In the genomic region with DNA sequence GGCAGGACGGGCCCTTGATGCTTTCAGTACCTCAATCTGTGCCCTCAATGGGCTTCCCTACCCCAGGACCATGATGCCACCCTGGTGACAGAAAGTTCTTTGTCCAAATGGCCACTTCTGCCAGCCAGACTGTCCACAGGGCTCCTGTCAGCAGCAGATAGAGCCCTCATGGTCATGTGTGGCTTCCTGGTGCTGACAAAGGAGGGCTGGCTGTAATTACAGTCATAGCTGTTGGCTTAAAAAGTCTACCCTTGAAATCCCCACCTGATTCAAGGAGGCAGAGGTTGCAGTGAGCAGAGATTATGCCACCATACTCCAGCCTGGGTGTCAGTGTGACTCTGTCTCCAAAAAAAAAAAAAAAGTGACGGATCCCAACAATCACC, we compare ENCODE assay signal across 9 cellular contexts. TPM values are rescaled to one million over a fixed set of nuclear protein-coding genes. Genes with fewer than 3 reads are reported as not detected.
DNase-seq lines count a peak whose midpoint lies in the region; ATAC-seq and TF ChIP-seq lines count a peak whose summit lies in the region.
"Had no signal": no experiment of that assay in that cellular context is flagged by ENCODE, and none has a peak within 500 bp of the region (broad histone marks: within the 10 kb centered on the region; RNA-seq: fewer than 3 reads in every experiment).

No MANE protein-coding gene starts in this region.

- in situ Hi-C loops in mammary epithelial cell (cut with MboI; ENCODE audit: low sequenced_read_pairs in 2 of 2) = no loop called here

- intact Hi-C loops in CD8-positive, alpha-beta T cell (cut with DNase I, micrococcal nuclease) = loop anchor here in 1 of 2 experiments (5.0 kb wide), 1 partner anchor 131 kb away; no protein-coding TSS in a partner anchor
- intact Hi-C loops in mammary epithelial cell (cut with micrococcal nuclease) = loop anchor here (1.0 to 2.0 kb wide), 2 partner anchors 20 to 56 kb away; no protein-coding TSS in a partner anchor
- intact Hi-C loops in prostate gland (cut with DNase I) = no loop called here

- peak overlapping the region; percentile 46 for H3K4me3 Mint-ChIP-seq in CD8-positive, alpha-beta T cell

- no peak for ATAC-seq in CD8-positive, alpha-beta T cell
- no peak for ATAC-seq in omental fat pad (ENCODE audit: low FRiP score)

- no peak overlapping the region for H3K9ac ChIP-seq in mammary epithelial cell (ENCODE audit: insufficient read depth, low read length)

- POLR2A ChIA-PET in CD8-positive, alpha-beta T cell (lab: Charles Lee) = interaction anchor here (1.0 kb wide), 1 partner anchor 38 kb away, joined by 4 read pairs; a partner anchor contains a TSS

- no peaks in the 10 kb centered on the region for H3K9me3 Mint-ChIP-seq in CD8-positive, alpha-beta T cell

- H3K27ac ChIP-seq in CD8-positive, alpha-beta T cell (ENCODE audit: low read depth, low read length) = no peak overlapping the region
- H3K27ac ChIP-seq in mammary epithelial cell (ENCODE audit: insufficient read depth, low read depth, low read length) = no peak overlapping the region
- peak overlapping the region; percentile 51 to 53 for H3K27ac ChIP-seq in prostate gland

- dilution Hi-C loops in mammary epithelial cell (cut with HindIII; ENCODE audit: low sequenced_read_pairs) = no loop called here

- no peak overlapping the region for H2AFZ ChIP-seq in mammary epithelial cell (ENCODE audit: low read depth, low read length)

- peaks cover 39% of the 10 kb centered on the region for H3K36me3 ChIP-seq in CD8-positive, alpha-beta T cell (ENCODE audit: insufficient read depth, low read length)
- no peaks in the 10 kb centered on the region for H3K36me3 ChIP-seq in mammary epithelial cell (ENCODE audit: insufficient read depth, low read length)
- no peaks in the 10 kb centered on the region for H3K36me3 ChIP-seq in prostate gland

- DNase-seq in CD8-positive, alpha-beta T cell = no peak
- peak; percentile 18 for DNase-seq in NCI-H69 (lab: John Stamatoyannopoulos, UW)
- DNase-seq in mammary epithelial cell = peak; percentile 24
- no peak for DNase-seq in prostate gland (ENCODE audit: low spot score)
- DNase-seq in GM20000 (ENCODE audit: low spot score) = no peak
- DNase-seq in SHP77 treated with DMSO at 0.1 percent for 48 hours (lab: John Stamatoyannopoulos, UW) = no peak
- DNase-seq in foreskin melanocyte = no peak
- no peak for DNase-seq in omental fat pad (ENCODE audit: low spot score)
- DNase-seq: NCI-H748 treated with DMSO at 0.1 percent for 48 hours had no signal

- peak overlapping the region; percentile 99 for H3K27ac Mint-ChIP-seq in CD8-positive, alpha-beta T cell

- no peaks in the 10 kb centered on the region for H3K9me3 ChIP-seq in CD8-positive, alpha-beta T cell (ENCODE audit: low read length)
- no peaks in the 10 kb centered on the region for H3K9me3 ChIP-seq in mammary epithelial cell (replicated peaks; ENCODE audit: insufficient read depth, low read length)
- H3K9me3 ChIP-seq in prostate gland = no peaks in the 10 kb centered on the region

- peaks cover 52% of the 10 kb centered on the region for H3K4me1 ChIP-seq in CD8-positive, alpha-beta T cell (ENCODE audit: insufficient read depth, low read length)
- peaks cover 31% of the 10 kb centered on the region for H3K4me1 ChIP-seq in mammary epithelial cell (ENCODE audit: insufficient read depth, low read length)
- no peaks in the 10 kb centered on the region for H3K4me1 ChIP-seq in prostate gland (replicated peaks)

- H3K79me2 ChIP-seq in mammary epithelial cell (ENCODE audit: insufficient read depth, low read length) = no peaks in the 10 kb centered on the region

- H4K20me1 ChIP-seq in mammary epithelial cell (ENCODE audit: insufficient read depth, low read length) = no peaks in the 10 kb centered on the region

- no TSS peak for BruUV-seq in mammary epithelial cell (replicated peaks; lab: Mats Ljungman, UMichigan)

- no peak for TF ChIP-seq CTCF in CD8-positive, alpha-beta T cell (IDR thresholded peaks at IDR 0.05)
- no peak for TF ChIP-seq CTCF in mammary epithelial cell (conservative IDR thresholded peaks at IDR 0.05 in 1 of 2, IDR thresholded peaks at IDR 0.05 in 1 of 2; ENCODE audit: extremely low read depth in 1 of 2, insufficient read depth in 1 of 2, low read depth in 1 of 2, low read length in 2 of 2)
- TF ChIP-seq CTCF in prostate gland (IDR thresholded peaks at IDR 0.05) = no peak
- no peak for TF ChIP-seq CTCF in GM20000 (IDR thresholded peaks at IDR 0.05; ENCODE audit: extremely low read depth, missing control alignments)
- TF ChIP-seq CTCF in omental fat pad (IDR thresholded peaks at IDR 0.05) = no peak

- no peak overlapping the region for H3K4me2 ChIP-seq in mammary epithelial cell (ENCODE audit: insufficient read depth, low read depth, low read length)

- no peak overlapping the region for H3K4me3 ChIP-seq in CD8-positive, alpha-beta T cell (ENCODE audit: low read depth, low read length)
- H3K4me3 ChIP-seq in mammary epithelial cell (replicated peaks in 1 of 3; ENCODE audit: insufficient read depth in 1 of 3, low read depth in 2 of 3, low read length in 3 of 3) = no peak overlapping the region
- H3K4me3 ChIP-seq in prostate gland = no peak overlapping the region

- H3K27me3 Mint-ChIP-seq in CD8-positive, alpha-beta T cell (ENCODE audit: low read depth) = no peaks in the 10 kb centered on the region

- WGBS in mammary epithelial cell (ENCODE audit: low coverage, missing lambda C conversion rate) = 100% methylated on average over 1 of the region's 2 CpGs
- WGBS in prostate gland = 50% methylated on average over 2 of the region's 2 CpGs

- H3K36me3 Mint-ChIP-seq in CD8-positive, alpha-beta T cell = peaks cover 64% of the 10 kb centered on the region

- TF ChIP-seq POLR2A in prostate gland (IDR thresholded peaks at IDR 0.05) = no peak

- CTCF ChIA-PET in CD8-positive, alpha-beta T cell (lab: Charles Lee) = interaction anchor here (1.0 to 1.1 kb wide), 2 partner anchors 9 to 35 kb away, joined by 3 read pairs; no protein-coding TSS in a partner anchor
- CTCF ChIA-PET in mammary epithelial cell (lab: Charles Lee; ENCODE audit: low non-redundant PET) = interaction anchor here (0.6 kb wide), 1 partner anchor 14 kb away, joined by 8 read pairs; no protein-coding TSS in a partner anchor

- H3K27me3 ChIP-seq in CD8-positive, alpha-beta T cell (ENCODE audit: insufficient read depth, low read length) = no peaks in the 10 kb centered on the region
- no peaks in the 10 kb centered on the region for H3K27me3 ChIP-seq in mammary epithelial cell (ENCODE audit: insufficient read depth, low read length)
- no peaks in the 10 kb centered on the region for H3K27me3 ChIP-seq in prostate gland (replicated peaks; ENCODE audit: insufficient read depth)

- peaks cover 68% of the 10 kb centered on the region for H3K4me1 Mint-ChIP-seq in CD8-positive, alpha-beta T cell (ENCODE audit: low read depth)

RNA-seq across cellular contexts. Expression of a gene that starts 3.3 kb away (rescaled TPM):
- total RNA-seq in CD8-positive, alpha-beta T cell = 10 to 100 TPM; 37.1 to 37.4 TPM
- total RNA-seq in mammary epithelial cell = under 1 TPM in 1 of 2 donors, not detected in 1; 0.33 TPM
- 0.09 TPM for polyA plus RNA-seq in mammary epithelial cell
- polyA minus RNA-seq in mammary epithelial cell = not detected
- 10 to 100 TPM in 1 of 2 donors, 1 to 10 TPM in 1; 7.1 to 11.0 TPM for total RNA-seq in prostate gland
- 10 to 100 TPM; 12.1 to 47.6 (median 28.9) TPM for total RNA-seq in omental fat pad

RNA-seq across cellular contexts. Expression of a gene that starts 37.8 kb away (rescaled TPM):
- 100 to 1,000 TPM; 829 to 863 TPM for total RNA-seq in CD8-positive, alpha-beta T cell
- total RNA-seq in mammary epithelial cell (100 to 1,000 TPM; 633 to 696 TPM), prostate gland (1,000 to 10,000 TPM; 1,174 to 1,571 TPM), omental fat pad (1,000 to 10,000 TPM in 1 of 4 donors, 100 to 1,000 TPM in 3; 679 to 1,195 (median 826) TPM)
- 999 TPM for polyA plus RNA-seq in mammary epithelial cell
- polyA minus RNA-seq in mammary epithelial cell = 1,322 TPM

Comparison
In these comparisons a context has a peak if more than half of its experiments do, and no peak if none do; other contexts are left out.
1. DNase-seq: peak in NCI-H69 (single experiment) and mammary epithelial cell (single experiment); none in CD8-positive, alpha-beta T cell (0 of 7), prostate gland (single experiment), GM20000 (single experiment), SHP77 treated with DMSO at 0.1 percent for 48 hours (single experiment), foreskin melanocyte (single experiment) and omental fat pad (single experiment).
2. H3K27ac ChIP-seq: peak in prostate gland (2 of 2); none in CD8-positive, alpha-beta T cell (single experiment) and mammary epithelial cell (single experiment).
3. RNA of a gene that starts 3.3 kb away (total RNA-seq): 37.1 to 37.4 TPM in CD8-positive, alpha-beta T cell, 12.1 to 47.6 TPM in omental fat pad and 7.1 to 11.0 TPM in prostate gland; 0.33 TPM in mammary epithelial cell; every median in the first group is over 4 times any median in the second.